22 cellular contexts compared by ENCODE assay signal in the genomic region with DNA sequence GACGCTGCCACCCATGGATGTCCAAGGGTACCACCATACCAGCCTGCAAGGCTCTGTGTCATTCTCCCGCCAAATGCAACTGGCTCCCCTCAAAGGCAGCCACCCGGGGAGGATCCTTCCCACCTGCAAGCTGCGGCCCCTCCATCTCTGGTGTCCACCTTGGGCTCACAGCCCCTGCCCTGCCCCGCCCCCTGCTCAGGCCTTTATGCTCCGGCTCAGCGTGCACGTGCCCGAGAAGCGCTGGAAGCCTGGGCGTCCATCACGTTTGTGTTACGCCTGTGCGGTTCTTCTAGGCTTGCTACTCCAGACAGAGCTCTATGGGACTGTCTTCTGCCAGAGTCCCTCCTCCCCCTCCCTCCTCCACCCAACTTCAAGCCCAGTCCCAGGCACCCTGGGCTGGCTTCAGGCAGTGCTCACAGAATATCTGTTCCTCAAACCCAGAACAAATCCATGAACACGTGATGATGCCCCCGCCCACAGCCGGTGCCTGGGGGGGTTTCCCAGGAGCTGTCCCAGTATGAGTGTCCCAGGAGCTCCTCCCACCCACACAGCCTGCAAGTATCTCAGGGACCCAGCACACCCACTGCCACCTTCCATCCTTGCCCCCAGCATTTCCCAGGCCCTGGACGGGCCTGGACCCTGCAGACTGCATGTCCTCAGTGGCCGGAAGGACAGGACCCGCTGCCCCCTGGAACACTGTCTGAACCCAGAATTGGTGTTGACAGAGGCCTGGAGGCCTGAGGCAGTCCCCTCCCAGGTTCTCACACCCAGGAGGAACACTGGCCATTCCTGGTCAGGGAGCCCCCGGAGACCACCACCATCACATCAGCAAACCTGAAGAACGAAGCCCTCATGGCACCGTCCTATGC. TPM values are rescaled to one million over a fixed set of nuclear protein-coding genes. Genes with fewer than 3 reads are reported as not detected.
A peak's percentile ranks its signal among the peaks of the same experiment; 100 is the strongest.
DNase-seq lines count a peak whose midpoint lies in the region; ATAC-seq and TF ChIP-seq lines count a peak whose summit lies in the region.
"Had no signal": no experiment of that assay in that cellular context is flagged by ENCODE, and none has a peak within 500 bp of the region (broad histone marks: within the 10 kb centered on the region; RNA-seq: fewer than 3 reads in every experiment).

No MANE protein-coding gene starts in this region.

- H3K9ac ChIP-seq in PC-3 (ENCODE audit: low read length): no peak overlapping the region

- no peaks in the 10 kb centered on the region for H3K36me3 ChIP-seq in CD8-positive, alpha-beta T cell (ENCODE audit: insufficient read depth, low read length)
- H3K36me3 ChIP-seq in PC-3 (ENCODE audit: low read depth, low read length): no peaks in the 10 kb centered on the region
- H3K36me3 ChIP-seq: adrenal gland, cardiac muscle cell, stomach had no signal

- peak overlapping the region; percentile 43 for H3K27ac Mint-ChIP-seq in neural crest cell (ENCODE audit: unreplicated experiment)
- H3K27ac Mint-ChIP-seq in CD8-positive, alpha-beta T cell: no peak overlapping the region
- H3K27ac Mint-ChIP-seq: activated T-helper 1 cell treated with anti-CD3 and anti-CD28 coated beads, Interleukin-12 subunit alpha, Interleukin-12 subunit beta, Interleukin-2, Interleukin-4 antibody, amounts not matched to agents 30 ng/mL and 10 ng/mL and 1 ng/mL, durations not matched to agents 14 hours and 24 hours and 36 hours; T-cell; type B pancreatic cell had no signal

- intact Hi-C loops in CD8-positive, alpha-beta T cell (cut with DNase I, micrococcal nuclease): no loop called here
- intact Hi-C loops in PC-3 (cut with micrococcal nuclease): no loop called here

- H3K9me2 ChIP-seq in PC-3 (replicated peaks; ENCODE audit: low read length): no peaks in the 10 kb centered on the region

- CTCF ChIA-PET in CD8-positive, alpha-beta T cell (lab: Charles Lee): interaction anchor here (0.6 kb wide), 1 partner anchor 1738 kb away, joined by 3 read pairs; no protein-coding TSS in a partner anchor
- CTCF ChIA-PET in PC-3 (lab: Charles Lee): no interaction called here

- no TSS peak for BruUV-seq in PC-3 (replicated peaks; lab: Mats Ljungman, UMichigan)

- TF ChIP-seq CTCF in neural crest cell (conservative IDR thresholded peaks at IDR 0.05) (no peak), PC-3 (conservative IDR thresholded peaks at IDR 0.05; ENCODE audit: low read depth, low read length) (no peak)
- TF ChIP-seq CTCF in CD8-positive, alpha-beta T cell (IDR thresholded peaks at IDR 0.05): no peak

- H2AFZ ChIP-seq in PC-3 (ENCODE audit: low read length): no peak overlapping the region

- H3K79me2 ChIP-seq in PC-3 (ENCODE audit: low read length): no peaks in the 10 kb centered on the region

- no peak for ATAC-seq in CD8-positive, alpha-beta T cell
- ATAC-seq in PC-3: no peak
- ATAC-seq: T-cell had no signal

- H3K4me3 ChIP-seq in CD8-positive, alpha-beta T cell (ENCODE audit: low read depth, low read length): no peak overlapping the region
- no peak overlapping the region for H3K4me3 ChIP-seq in PC-3 (ENCODE audit: low read length)
- H3K4me3 ChIP-seq: adrenal gland, cardiac muscle cell, stomach had no signal

- H3K27me3 Mint-ChIP-seq in neural crest cell (ENCODE audit: low read depth): no peaks in the 10 kb centered on the region
- peaks cover 4% of the 10 kb centered on the region for H3K27me3 Mint-ChIP-seq in CD8-positive, alpha-beta T cell (ENCODE audit: low read depth)
- H3K27me3 Mint-ChIP-seq: type B pancreatic cell had no signal

- H3K9me3 Mint-ChIP-seq in neural crest cell: no peaks in the 10 kb centered on the region
- no peaks in the 10 kb centered on the region for H3K9me3 Mint-ChIP-seq in CD8-positive, alpha-beta T cell
- H3K9me3 Mint-ChIP-seq: activated T-helper 1 cell treated with anti-CD3 and anti-CD28 coated beads, Interleukin-12 subunit alpha, Interleukin-12 subunit beta, Interleukin-2, Interleukin-4 antibody, amounts not matched to agents 30 ng/mL and 10 ng/mL and 1 ng/mL, durations not matched to agents 14 hours and 24 hours and 36 hours; T-cell; type B pancreatic cell had no signal

- peak; percentile 29 for DNase-seq in activated CD4-positive, CD25-positive, alpha-beta regulatory T cell treated with anti-CD3 and anti-CD28 coated beads, Interleukin-2, amount 50 U/mL, for 72 hours
- no peak for DNase-seq in activated CD4-positive, CD25-positive, alpha-beta regulatory T cell (lab: John Stamatoyannopoulos, UW)
- peak; percentile 16 for DNase-seq in stimulated activated CD4-positive, alpha-beta T cell treated with anti-CD3 and anti-CD28 coated beads, Interleukin-1b, Interleukin-23, amount 100 ng/mL, for 48 hours
- DNase-seq in stimulated activated CD4-positive, alpha-beta T cell treated with anti-CD3 and anti-CD28 coated beads, Interleukin-12 subunit alpha, Interleukin-12 subunit beta, amount 100 ng/mL, for 4 hours: no peak
- DNase-seq in neural crest cell (ENCODE audit: low read depth, low spot score) (no peak), activated gamma-delta T cell (lab: John Stamatoyannopoulos, UW) (no peak), PC-3 (no peak)
- no peak for DNase-seq in CD8-positive, alpha-beta T cell
- DNase-seq: adrenal gland, erythroblast, mesendoderm, NCI-H1048, NCI-H2029 treated with DMSO at 0.1 percent for 48 hours, NCI-H510A, SHP77 treated with DMSO at 0.1 percent for 48 hours, stomach had no signal

- H3K27me3 ChIP-seq in CD8-positive, alpha-beta T cell (ENCODE audit: insufficient read depth, low read length): no peaks in the 10 kb centered on the region
- 0 out of 2 replicates have a peak, but pooled peaks cover 6% of the 10 kb centered on the region for H3K27me3 ChIP-seq in PC-3 (ENCODE audit: low read length)
- H3K27me3 ChIP-seq: adrenal gland, cardiac muscle cell had no signal

- H3K9me3 ChIP-seq in CD8-positive, alpha-beta T cell (ENCODE audit: low read length): no peaks in the 10 kb centered on the region
- no peaks in the 10 kb centered on the region for H3K9me3 ChIP-seq in PC-3 (ENCODE audit: low read length)
- H3K9me3 ChIP-seq: adrenal gland, stomach had no signal

- no peaks in the 10 kb centered on the region for H4K20me1 ChIP-seq in PC-3 (ENCODE audit: low read length)

- peaks cover 16% of the 10 kb centered on the region for H3K4me1 Mint-ChIP-seq in neural crest cell
- H3K4me1 Mint-ChIP-seq in CD8-positive, alpha-beta T cell (ENCODE audit: low read depth): no peaks in the 10 kb centered on the region
- H3K4me1 Mint-ChIP-seq: T-cell had no signal

- no peaks in the 10 kb centered on the region for H3K36me3 Mint-ChIP-seq in neural crest cell (ENCODE audit: low read depth)
- H3K36me3 Mint-ChIP-seq in CD8-positive, alpha-beta T cell: no peaks in the 10 kb centered on the region
- H3K36me3 Mint-ChIP-seq: T-cell had no signal

- H3K4me1 ChIP-seq in CD8-positive, alpha-beta T cell (ENCODE audit: insufficient read depth, low read length): no peaks in the 10 kb centered on the region
- no peaks in the 10 kb centered on the region for H3K4me1 ChIP-seq in PC-3 (ENCODE audit: insufficient read depth, low read length)
- H3K4me1 ChIP-seq: adrenal gland, stomach had no signal

- H3K4me2 ChIP-seq in PC-3 (ENCODE audit: low read length): no peak overlapping the region

- H3K4me3 Mint-ChIP-seq in neural crest cell: no peak overlapping the region
- H3K4me3 Mint-ChIP-seq in CD8-positive, alpha-beta T cell: no peak overlapping the region
- H3K4me3 Mint-ChIP-seq: activated T-helper 1 cell treated with anti-CD3 and anti-CD28 coated beads, Interleukin-12 subunit alpha, Interleukin-12 subunit beta, Interleukin-2, Interleukin-4 antibody, amounts not matched to agents 30 ng/mL and 10 ng/mL and 1 ng/mL, durations not matched to agents 14 hours and 24 hours and 36 hours; T-cell; type B pancreatic cell had no signal

- H3K27ac ChIP-seq in CD8-positive, alpha-beta T cell (ENCODE audit: low read depth, low read length): no peak overlapping the region
- no peak overlapping the region for H3K27ac ChIP-seq in PC-3 (ENCODE audit: low read length)
- H3K27ac ChIP-seq: 22Rv1, adrenal gland, cardiac muscle cell, stomach had no signal

- POLR2A ChIA-PET in CD8-positive, alpha-beta T cell (lab: Charles Lee): no interaction called here
- POLR2A ChIA-PET in PC-3 (lab: Charles Lee; ENCODE audit: unreplicated experiment): no interaction called here

- H3F3A ChIP-seq in PC-3 (ENCODE audit: low read length, unreplicated experiment): no peaks in the 10 kb centered on the region

RNA-seq across cellular contexts. Expression of gene KIF1A, which starts 30.3 kb away (rescaled TPM):
- total RNA-seq in neural crest cell (90.9 and 91.3 TPM in 2 replicates), PC-3 (2014; rRNA removed) (0.40 TPM in 1 of 2 replicates, not detected in the other)
- total RNA-seq in CD8-positive, alpha-beta T cell: not detected
- total RNA-seq: HT-29 had no signal

Comparison
In these comparisons a context has a peak if more than half of its experiments do, and no peak if none do; other contexts are left out.
1. DNase-seq: peak in activated CD4-positive, CD25-positive, alpha-beta regulatory T cell treated with anti-CD3 and anti-CD28 coated beads, Interleukin-2, amount 50 U/mL, for 72 hours (single experiment) and stimulated activated CD4-positive, alpha-beta T cell treated with anti-CD3 and anti-CD28 coated beads, Interleukin-1b, Interleukin-23, amount 100 ng/mL, for 48 hours (single experiment); none in activated CD4-positive, CD25-positive, alpha-beta regulatory T cell (0 of 4), stimulated activated CD4-positive, alpha-beta T cell treated with anti-CD3 and anti-CD28 coated beads, Interleukin-12 subunit alpha, Interleukin-12 subunit beta, amount 100 ng/mL, for 4 hours (single experiment), neural crest cell (single experiment), activated gamma-delta T cell (single experiment), CD8-positive, alpha-beta T cell (0 of 7) and PC-3 (single experiment).
2. RNA of gene KIF1A, which starts 30.3 kb away (total RNA-seq): 90.9 to 91.3 TPM in neural crest cell; not detected in CD8-positive, alpha-beta T cell and 0.40 TPM in PC-3; every median in the first group is over 10 times any median in the second.